ENCODE assay signal across 11 cellular contexts in genomic region chr5:91212336-91213092, GRCh38.
DNase-seq lines count a peak whose midpoint lies in the region; ATAC-seq, FAIRE-seq and TF ChIP-seq lines count a peak whose summit lies in the region.
"Had no signal": no experiment of that assay in that cellular context is flagged by ENCODE, and none has a peak within 500 bp of the region (broad histone marks: within the 10 kb centered on the region; RNA-seq: fewer than 3 reads in every experiment).

No MANE protein-coding gene starts in this region.

- H3K27me3 ChIP-seq in lower lobe of right lung (ENCODE audit: low read depth), result no peaks in the 10 kb centered on the region

- no peaks in the 10 kb centered on the region for H3K27me3 Mint-ChIP-seq in activated naive CD4-positive, alpha-beta T cell treated with anti-CD3 and anti-CD28 coated beads for 36 hours (ENCODE audit: low read depth)

- ATAC-seq in lower lobe of right lung, result peak; percentile 56 to 61
- ATAC-seq: activated naive CD4-positive, alpha-beta T cell treated with anti-CD3 and anti-CD28 coated beads, Interleukin-2, amount 50 U/mL, for 72 hours had no signal

- TF ChIP-seq CTCF in cardiac fibroblast (IDR thresholded peaks at IDR 0.05; ENCODE audit: low read depth, low read length) (no peak), lower lobe of right lung (IDR thresholded peaks at IDR 0.05) (no peak)

- no peaks in the 10 kb centered on the region for H3K9me3 ChIP-seq in lower lobe of right lung

- H3K4me1 Mint-ChIP-seq in activated naive CD4-positive, alpha-beta T cell treated with anti-CD3 and anti-CD28 coated beads for 36 hours (ENCODE audit: low read depth), result no peaks in the 10 kb centered on the region

- no peaks in the 10 kb centered on the region for H3K36me3 ChIP-seq in lower lobe of right lung

- no peak overlapping the region for H3K4me3 ChIP-seq in cardiac fibroblast (replicated peaks in 1 of 2; ENCODE audit: low read depth in 2 of 2, low read length in 2 of 2)
- no peak overlapping the region for H3K4me3 ChIP-seq in lower lobe of right lung

- no peak overlapping the region for H3K4me3 Mint-ChIP-seq in activated naive CD4-positive, alpha-beta T cell treated with anti-CD3 and anti-CD28 coated beads for 36 hours

- H3K36me3 Mint-ChIP-seq in activated naive CD4-positive, alpha-beta T cell treated with anti-CD3 and anti-CD28 coated beads for 36 hours (ENCODE audit: low read depth), result no peaks in the 10 kb centered on the region
- H3K36me3 Mint-ChIP-seq: activated naive CD4-positive, alpha-beta T cell treated with anti-CD3 and anti-CD28 coated beads, Interleukin-2, amount 50 U/mL, for 72 hours had no signal

- H3K9me3 Mint-ChIP-seq in activated naive CD4-positive, alpha-beta T cell treated with anti-CD3 and anti-CD28 coated beads for 36 hours, result no peaks in the 10 kb centered on the region
- H3K9me3 Mint-ChIP-seq: activated naive CD4-positive, alpha-beta T cell treated with anti-CD3 and anti-CD28 coated beads, Interleukin-2, amount 50 U/mL, for 72 hours had no signal

- CTCF ChIA-PET in activated naive CD4-positive, alpha-beta T cell treated with anti-CD3 and anti-CD28 coated beads for 36 hours (lab: Charles Lee), result no interaction called here

- intact Hi-C loops in lower lobe of right lung (cut with DNase I), result no loop called here
- intact Hi-C loops in activated naive CD4-positive, alpha-beta T cell treated with anti-CD3 and anti-CD28 coated beads for 36 hours (cut with micrococcal nuclease), result no loop called here

- H3K27ac ChIP-seq in lower lobe of right lung, result no peak overlapping the region

- H3K4me1 ChIP-seq in lower lobe of right lung, result peaks cover 16% of the 10 kb centered on the region

- DNase-seq in HTR-8/SVneo (ENCODE audit: insufficient read length, low spot score), result peak; percentile 41
- DNase-seq in cardiac fibroblast (ENCODE audit: low read depth in 2 of 2), result peak; percentile 92 to 94
- no peak for DNase-seq in lower lobe of right lung
- peak; percentile 45 for DNase-seq in ureter (ENCODE audit: low spot score)
- no peak for DNase-seq in globus pallidus (ENCODE audit: low spot score)
- no peak for DNase-seq in activated naive CD4-positive, alpha-beta T cell treated with anti-CD3 and anti-CD28 coated beads for 36 hours
- no peak for DNase-seq in NCI-H1417 (lab: John Stamatoyannopoulos, UW)
- no peak for DNase-seq in stimulated activated CD4-positive, alpha-beta T cell treated with anti-CD3 and anti-CD28 coated beads, Interleukin-12 subunit alpha, Interleukin-12 subunit beta, amount 100 ng/mL, for 4 hours
- DNase-seq: NCI-H2029, T-helper 2 cell had no signal

- H3K27ac Mint-ChIP-seq in activated naive CD4-positive, alpha-beta T cell treated with anti-CD3 and anti-CD28 coated beads for 36 hours, result no peak overlapping the region
- H3K27ac Mint-ChIP-seq: activated naive CD4-positive, alpha-beta T cell treated with anti-CD3 and anti-CD28 coated beads, Interleukin-2, amount 50 U/mL, for 72 hours had no signal

- no peak for FAIRE-seq in HTR-8/SVneo (lab: Jason Lieb, UNC)

Comparison
In these comparisons a context has a peak if more than half of its experiments do, and no peak if none do; other contexts are left out.
1. DNase-seq: peak in HTR-8/SVneo (single experiment), cardiac fibroblast (2 of 2) and ureter (single experiment); none in lower lobe of right lung (single experiment), globus pallidus (single experiment), activated naive CD4-positive, alpha-beta T cell treated with anti-CD3 and anti-CD28 coated beads for 36 hours (single experiment), NCI-H1417 (0 of 3) and stimulated activated CD4-positive, alpha-beta T cell treated with anti-CD3 and anti-CD28 coated beads, Interleukin-12 subunit alpha, Interleukin-12 subunit beta, amount 100 ng/mL, for 4 hours (single experiment).